In the genomic region with DNA sequence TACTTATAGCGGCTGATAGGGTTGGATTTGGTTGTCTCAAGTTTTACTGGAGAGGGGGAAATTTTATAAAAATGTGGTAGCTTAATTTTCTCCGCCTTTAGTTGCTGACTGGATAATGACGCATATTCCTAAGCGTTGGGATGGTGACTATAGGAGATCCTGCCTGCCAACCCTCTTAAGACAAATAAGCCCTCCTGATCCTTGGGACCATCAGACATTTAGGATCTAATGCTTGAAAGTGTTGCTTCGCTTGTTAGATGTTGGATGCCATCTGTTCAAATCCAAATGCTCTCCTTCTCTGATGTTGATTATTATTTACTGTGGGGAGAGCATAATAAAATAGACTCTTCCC, we compare ENCODE assay signal across 8 cellular contexts. TPM values are rescaled to one million over a fixed set of nuclear protein-coding genes. Genes with fewer than 3 reads are reported as not detected.
DNase-seq lines count a peak whose midpoint lies in the region; ATAC-seq, FAIRE-seq and TF ChIP-seq lines count a peak whose summit lies in the region.

No MANE protein-coding gene starts in this region.

- ATAC-seq in T-cell (replicated peaks in 1 of 4), result no peak
- ATAC-seq in HG03045 (IDR thresholded peaks at IDR 0.05; ENCODE audit: unreplicated experiment), result no peak
- no peak for ATAC-seq in activated CD4-positive, CD25-positive, alpha-beta regulatory T cell treated with anti-CD3 and anti-CD28 coated beads, Interleukin-2, amount 50 U/mL, for 24 hours

- H3K36me3 Mint-ChIP-seq in H9 (ENCODE audit: insufficient read depth in 1 of 3, low read depth in 3 of 3) (peaks cover 0 to 4% (median 0%) of the 10 kb centered on the region in 3 experiments; a peak in 1 of 7 replicates), T-cell (no peaks in the 10 kb centered on the region)

- H3K9ac ChIP-seq in H9 (ENCODE audit: extremely low read depth, insufficient read length, low read length), result no peak overlapping the region

- peak overlapping the region; percentile 84 for H3K4me3 ChIP-seq in fibroblast of villous mesenchyme (ENCODE audit: low read depth, low read length)
- peak overlapping the region; percentile 9 to 87 for H3K4me3 ChIP-seq in small intestine (ENCODE audit: low read depth in 1 of 2, low read length in 2 of 2)

- no peak overlapping the region for H2BK12ac ChIP-seq in H9 (ENCODE audit: insufficient read length, low read depth, low read length)

- no peak overlapping the region for H4K5ac ChIP-seq in H9 (ENCODE audit: insufficient read length, low read depth, low read length)

- H2BK120ac ChIP-seq in H9 (ENCODE audit: low read depth, low read length, poor library complexity, severe bottlenecking), result no peak overlapping the region

- peaks cover 39 to 41% of the 10 kb centered on the region in 2 experiments for H3K4me1 Mint-ChIP-seq in H9
- H3K4me1 Mint-ChIP-seq in T-cell, result peaks cover 40 to 57% (median 48%) of the 10 kb centered on the region in 3 donors

- H3K79me1 ChIP-seq in H9 (ENCODE audit: insufficient read depth, low read depth, low read length, poor library complexity, severe bottlenecking), result peaks cover 11% of the 10 kb centered on the region

- H3K9me3 Mint-ChIP-seq in H9, result no peaks in the 10 kb centered on the region; a peak in 2 of 5 replicates
- no peaks in the 10 kb centered on the region for H3K9me3 Mint-ChIP-seq in T-cell

- H4K8ac ChIP-seq in H9 (replicated peaks; ENCODE audit: insufficient read length, low read depth, low read length), result no peak overlapping the region

- H3K36me3 ChIP-seq in small intestine (ENCODE audit: control insufficient read depth in 2 of 2, insufficient read depth in 2 of 2, low read length in 2 of 2), result no peaks in the 10 kb centered on the region

- no peak overlapping the region for H3K56ac ChIP-seq in H9 (ENCODE audit: insufficient read length, low read depth, low read length)

- H3K4me1 ChIP-seq in H9 (ENCODE audit: insufficient read depth, low read length) (peaks cover 11% of the 10 kb centered on the region; the same call in 1 of the 2 replicates), small intestine (ENCODE audit: control insufficient read depth in 2 of 2, insufficient read depth in 1 of 2, low read depth in 1 of 2, low read length in 1 of 2) (peaks cover 4 to 10% of the 10 kb centered on the region in 2 donors)

- peak overlapping the region; percentile 91 for H3K4me2 ChIP-seq in H9 (ENCODE audit: insufficient read depth, insufficient read length, low read length)

- H2AK5ac ChIP-seq in H9 (ENCODE audit: insufficient read length, low read length), result no peak overlapping the region

- no CpG with 5 or more reads among the region's 5 CpGs for WGBS in H9 (ENCODE audit: extremely low coverage, insufficient read length, low lambda C conversion rate)
- 8 to 30% (median 28%) methylated on average over 5 of the region's 5 CpGs for whole genome bisulfite sequencing in small intestine, 3 donors

- CTCF ChIA-PET in T-cell (lab: Charles Lee), result interaction anchor here (0.5 to 1.3 kb wide), 2 partner anchors 55 to 248 kb away, joined by 3 to 4 read pairs; no protein-coding TSS in a partner anchor

- no peak overlapping the region for H3T11ph ChIP-seq in H9 (ENCODE audit: low read length)

- H3K27me3 ChIP-seq in H9 (ENCODE audit: insufficient read depth, low read length), result no peaks in the 10 kb centered on the region
- H3K27me3 ChIP-seq in small intestine (ENCODE audit: control insufficient read depth in 2 of 2, insufficient read depth in 2 of 2, low read length in 2 of 2), result no peaks in the 10 kb centered on the region

- POLR2A ChIA-PET in T-cell (lab: Charles Lee), result interaction anchor here in 1 of 2 donors (0.5 to 0.7 kb wide), 2 partner anchors 9 to 372 kb away, joined by 3 to 4 read pairs; no protein-coding TSS in a partner anchor

- H3K18ac ChIP-seq in H9 (ENCODE audit: insufficient read length, low read depth, low read length), result no peak overlapping the region

- peaks cover 15% of the 10 kb centered on the region for H3K23me2 ChIP-seq in H9 (ENCODE audit: insufficient read length, low read depth, low read length, poor library complexity, severe bottlenecking)

- H3K27ac ChIP-seq in H9 (ENCODE audit: insufficient read length, low read depth, low read length) (no peak overlapping the region), small intestine (ENCODE audit: low read depth in 1 of 2, low read length in 1 of 2) (peak overlapping the region in 1 of 2 donors; percentile 18)

- H3K9me3 ChIP-seq in H9 (ENCODE audit: control insufficient read depth, low read depth, low read length) (no peaks in the 10 kb centered on the region), small intestine (ENCODE audit: control insufficient read depth, low read depth) (no peaks in the 10 kb centered on the region)

- H3K4me3 Mint-ChIP-seq in H9, result peak overlapping the region; percentile 93 to 99
- peak overlapping the region; percentile 82 to 89 (median 87) for H3K4me3 Mint-ChIP-seq in T-cell

- no peak for FAIRE-seq in small intestine (lab: Jason Lieb, UNC)

- DNase-seq in H9 (no peak), T-cell (no peak), fibroblast of villous mesenchyme (ENCODE audit: low read depth) (peak; percentile 27), small intestine (no peak), AML-193 (lab: John Stamatoyannopoulos, UW) (no peak)
- DNase-seq in effector CD4-positive, alpha-beta T cell, result no peak

- no peak overlapping the region for H2BK15ac ChIP-seq in H9 (ENCODE audit: low read depth, low read length)

- no peak overlapping the region for H4K91ac ChIP-seq in H9 (ENCODE audit: insufficient read length, low read depth, low read length)

- no peak overlapping the region for H2BK5ac ChIP-seq in H9 (ENCODE audit: insufficient read length, low read length)

- H3K14ac ChIP-seq in H9 (ENCODE audit: insufficient read depth, low read length), result no peak overlapping the region

- no peak overlapping the region for H3K23ac ChIP-seq in H9 (ENCODE audit: insufficient read length, low read depth, low read length)

- TF ChIP-seq CTCF in H9 (conservative IDR thresholded peaks at IDR 0.05) (no peak), fibroblast of villous mesenchyme (IDR thresholded peaks at IDR 0.05; ENCODE audit: insufficient read depth, low read depth, low read length) (no peak)

- peaks cover 16% of the 10 kb centered on the region for H3K27me3 Mint-ChIP-seq in H9 (ENCODE audit: low read depth)
- no peaks in the 10 kb centered on the region for H3K27me3 Mint-ChIP-seq in T-cell

- H3K4ac ChIP-seq in H9 (ENCODE audit: low read depth, low read length), result no peak overlapping the region

- H3K27ac Mint-ChIP-seq in H9, result no peak overlapping the region; a peak in 1 of 7 replicates
- H3K27ac Mint-ChIP-seq in T-cell, result no peak overlapping the region

- H4K20me1 ChIP-seq in H9 (ENCODE audit: control insufficient read depth, insufficient read depth, insufficient read length), result no peaks in the 10 kb centered on the region

- H2AFZ ChIP-seq in H9 (ENCODE audit: low read length), result no peak overlapping the region

- peaks cover 21% of the 10 kb centered on the region; the same call in 1 of the 2 replicates for H3K79me2 ChIP-seq in H9 (ENCODE audit: insufficient read depth, low read length)

- no peak overlapping the region for H2BK20ac ChIP-seq in H9 (ENCODE audit: low read depth, low read length, poor library complexity, severe bottlenecking)

RNA-seq across cellular contexts. Expression of gene RAPGEF2, which starts 2.2 kb away (rescaled TPM):
- total RNA-seq in H9 (2021), result 33.8 and 37.1 TPM in 2 replicates
- 10 to 100 TPM; 16.8 to 28.5 (median 26.4) TPM for total RNA-seq in T-cell
- 43.5 and 47.1 TPM in 2 replicates for total RNA-seq in fibroblast of villous mesenchyme
- 10 to 100 TPM in 2 of 3 donors, 1 to 10 TPM in 1; 7.6 to 13.5 (median 10.1) TPM for polyA plus RNA-seq in small intestine
